In genomic region chr19:42283248-42284065, GRCh38 we compare ENCODE assay signal across 8 cellular contexts. TPM values are rescaled to one million over a fixed set of nuclear protein-coding genes. Genes with fewer than 3 reads are reported as not detected.
DNase-seq lines count a peak whose midpoint lies in the region; ATAC-seq, FAIRE-seq and TF ChIP-seq lines count a peak whose summit lies in the region.

No MANE protein-coding gene starts in this region.

- DNase-seq in ELF-1 (ENCODE audit: low read depth, low spot score): peak; percentile 83
- DNase-seq in H54 (ENCODE audit: insufficient read length, low spot score): peak; percentile 99
- peak; percentile 93 for DNase-seq in LoVo (ENCODE audit: low spot score)
- DNase-seq in RWPE2 (ENCODE audit: low spot score): peak; percentile 93
- peak; percentile 98 for DNase-seq in activated effector memory CD4-positive, alpha-beta T cell treated with anti-CD3 and anti-CD28 coated beads, Interleukin-2, amount 50 U/mL, for 16 hours
- peak; percentile 79 for DNase-seq in foreskin melanocyte
- peak; percentile 93 for DNase-seq in neuronal stem cell (ENCODE audit: low spot score)
- peak; percentile 88 for DNase-seq in stromal cell of bone marrow (ENCODE audit: low read depth)

- H3K4me1 ChIP-seq in RWPE2 (ENCODE audit: insufficient read depth, poor library complexity, severe bottlenecking): peaks cover 26% of the 10 kb centered on the region
- H3K4me1 ChIP-seq in neuronal stem cell (ENCODE audit: control insufficient read depth in 2 of 2, insufficient read depth in 1 of 2, low read depth in 1 of 2, low read length in 2 of 2): peaks cover 42% of the 10 kb centered on the region in 2 donors

- H4K91ac ChIP-seq in neuronal stem cell (ENCODE audit: low read depth, low read length, poor library complexity): peak overlapping the region; percentile 31

- no peak overlapping the region for H4K8ac ChIP-seq in neuronal stem cell (ENCODE audit: low read depth, low read length)

- peak overlapping the region; percentile 66 for H3K23ac ChIP-seq in neuronal stem cell (ENCODE audit: low read depth, low read length, poor library complexity)

- H2BK5ac ChIP-seq in neuronal stem cell (ENCODE audit: low read length): peak overlapping the region; percentile 20

- peak overlapping the region; percentile 87 for H2BK12ac ChIP-seq in neuronal stem cell (ENCODE audit: low read length)

- peak; percentile 32 for ATAC-seq in RWPE2 (ENCODE audit: low read depth)

- WGBS in neuronal stem cell (ENCODE audit: extremely low coverage in 2 of 2, insufficient read length in 2 of 2, insufficient replicate concordance in 1 of 2), 2 donors: no CpG with 5 or more reads among the region's 73 CpGs

- FAIRE-seq in H54 (lab: Jason Lieb, UNC): no peak

- H3K27me3 ChIP-seq in RWPE2 (ENCODE audit: insufficient read depth, poor library complexity, severe bottlenecking): no peaks in the 10 kb centered on the region
- peaks cover 0 to 2% (median 0%) of the 10 kb centered on the region in 3 experiments for H3K27me3 ChIP-seq in neuronal stem cell (ENCODE audit: control insufficient read depth in 3 of 3, insufficient read depth in 3 of 3, low read depth in 1 of 3, low read length in 3 of 3)

- no peak overlapping the region for H2BK120ac ChIP-seq in neuronal stem cell (ENCODE audit: low read depth, low read length)

- peaks cover 25% of the 10 kb centered on the region for H3K79me1 ChIP-seq in neuronal stem cell (ENCODE audit: low read depth, low read length)

- peak overlapping the region; percentile 78 for H3K4me2 ChIP-seq in neuronal stem cell (ENCODE audit: insufficient read depth, low read length, poor library complexity, severe bottlenecking)

- no peak for TF ChIP-seq CTCF in RWPE2 (IDR thresholded peaks at IDR 0.05; ENCODE audit: poor library complexity, severe bottlenecking)

- peak overlapping the region; percentile 57 for H2AK5ac ChIP-seq in neuronal stem cell (ENCODE audit: low read depth, low read length)

- H3K36me3 ChIP-seq in RWPE2 (ENCODE audit: low read depth) (peaks cover 18% of the 10 kb centered on the region), neuronal stem cell (replicated peaks in 1 of 2; ENCODE audit: control insufficient read depth in 2 of 2, insufficient read depth in 2 of 2, low read length in 2 of 2) (peaks cover 23 to 31% of the 10 kb centered on the region in 2 donors)

- TF ChIP-seq POLR2A in H54 (IDR thresholded peaks at IDR 0.05; ENCODE audit: low read depth, low read length): no peak

- peak overlapping the region; percentile 98 for H3K18ac ChIP-seq in neuronal stem cell (ENCODE audit: low read length)

- H3K27ac ChIP-seq in RWPE2 (ENCODE audit: poor library complexity, severe bottlenecking) (peak overlapping the region; percentile 97), neuronal stem cell (replicated peaks; ENCODE audit: low read length) (peak overlapping the region; percentile 97)

- H3K4me3 ChIP-seq in RWPE2 (ENCODE audit: severe bottlenecking) (peak overlapping the region; percentile 91), neuronal stem cell (ENCODE audit: low read length in 2 of 2) (peak overlapping the region; percentile 81 to 96)

- H3K4ac ChIP-seq in neuronal stem cell (ENCODE audit: low read length): peak overlapping the region; percentile 91

- H2BK15ac ChIP-seq in neuronal stem cell (ENCODE audit: low read length): peak overlapping the region; percentile 20

- no peak overlapping the region for H2AFZ ChIP-seq in neuronal stem cell (ENCODE audit: low read length)

- peak overlapping the region; percentile 5 for H3K14ac ChIP-seq in neuronal stem cell (ENCODE audit: low read length)

- H3K9ac ChIP-seq in neuronal stem cell (ENCODE audit: low read depth, low read length, poor library complexity): peak overlapping the region; percentile 97

- H3K9me3 ChIP-seq in RWPE2 (ENCODE audit: severe bottlenecking) (no peaks in the 10 kb centered on the region), neuronal stem cell (replicated peaks in 1 of 2; ENCODE audit: control insufficient read depth in 2 of 2, insufficient read depth in 1 of 2, low read depth in 1 of 2, low read length in 2 of 2) (peaks cover 0 to 2% of the 10 kb centered on the region in 2 donors)

RNA-seq across cellular contexts. Expression of gene CIC, which starts 14.4 kb away (rescaled TPM):
- 38.5 TPM for polyA plus RNA-seq in neuronal stem cell (2013, experiment 1 of 2)
- polyA plus RNA-seq in neuronal stem cell (2013, experiment 2 of 2): 37.8 TPM

RNA-seq across cellular contexts. Expression of gene PRR19, which starts 18.5 kb away (rescaled TPM):
- 2.2 TPM for polyA plus RNA-seq in neuronal stem cell (2013, experiment 1 of 2)
- polyA plus RNA-seq in neuronal stem cell (2013, experiment 2 of 2): 2.0 TPM

RNA-seq across cellular contexts. Expression of gene PAFAH1B3, which starts 19.0 kb away (rescaled TPM):
- polyA plus RNA-seq in neuronal stem cell (2013, experiment 1 of 2): 134 TPM
- polyA plus RNA-seq in neuronal stem cell (2013, experiment 2 of 2): 128 TPM

RNA-seq across cellular contexts. Expression of gene ERF, which starts 28.5 kb away (rescaled TPM):
- 77.7 TPM for polyA plus RNA-seq in neuronal stem cell (2013, experiment 1 of 2)
- 78.0 TPM for polyA plus RNA-seq in neuronal stem cell (2013, experiment 2 of 2)

RNA-seq across cellular contexts. Expression of gene TMEM145, which starts 29.7 kb away (rescaled TPM):
- polyA plus RNA-seq in neuronal stem cell (2013, experiment 1 of 2): 0.61 TPM
- polyA plus RNA-seq in neuronal stem cell (2013, experiment 2 of 2): 0.79 TPM

Comparison
In these comparisons a context has a peak if more than half of its experiments do, and no peak if none do; other contexts are left out.
1. Peak in every context shown above with its lines: DNase-seq, ATAC-seq, H3K4me3 ChIP-seq and H3K27ac ChIP-seq.